ENCODE assay signal across 1 cellular context in the genomic region with DNA sequence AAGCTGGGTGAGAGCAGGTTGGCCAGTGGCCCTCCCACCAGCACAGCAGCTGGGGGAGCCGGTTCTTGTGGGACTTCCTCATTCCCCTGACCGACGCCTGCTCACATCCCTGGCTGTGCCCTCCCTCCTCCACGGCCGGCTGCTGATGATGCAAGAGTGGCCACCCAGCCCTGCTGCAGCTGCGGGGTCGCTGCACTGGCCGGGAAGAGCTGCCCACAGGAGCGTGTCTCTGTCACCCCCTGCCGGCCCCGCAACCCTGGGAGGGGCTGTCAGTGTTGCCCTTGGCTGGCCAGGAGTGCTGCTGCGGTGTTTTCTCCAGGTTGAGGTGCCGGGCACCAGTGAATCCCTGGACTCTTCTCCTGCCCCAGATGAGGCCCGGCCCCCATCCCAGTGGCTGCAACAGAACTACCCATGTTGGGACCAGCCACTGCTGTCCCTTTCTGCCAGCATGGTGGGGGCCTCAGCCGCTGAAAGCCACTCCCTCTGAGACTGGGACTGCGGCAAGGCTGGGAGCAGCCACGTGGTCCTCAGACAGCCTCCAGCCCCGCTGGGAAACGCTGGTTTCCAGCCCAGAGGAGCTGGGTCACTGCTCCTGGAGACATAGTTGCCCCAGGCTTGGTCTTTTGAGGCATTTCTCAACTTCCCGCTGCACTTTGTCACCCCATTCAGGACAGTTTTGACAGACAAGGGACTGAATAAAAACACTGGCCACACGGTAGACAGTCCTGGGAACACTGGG.
TF ChIP-seq lines count a peak whose summit lies in the region.

No MANE protein-coding gene starts in this region.

TF ChIP-seq in HepG2, 621 proteins besides CTCF, POLR2A, EP300 and RAD21 (continued from another document and continues in another):
- TF ChIP-seq ZNF350 (CRISPR knock-in tag; IDR thresholded peaks at IDR 0.05; ENCODE audit: borderline replicate concordance, low read depth), result 0 out of 2 replicates have a peak, but pooled peaks have one; percentile 22
- TF ChIP-seq, protein P1, sequence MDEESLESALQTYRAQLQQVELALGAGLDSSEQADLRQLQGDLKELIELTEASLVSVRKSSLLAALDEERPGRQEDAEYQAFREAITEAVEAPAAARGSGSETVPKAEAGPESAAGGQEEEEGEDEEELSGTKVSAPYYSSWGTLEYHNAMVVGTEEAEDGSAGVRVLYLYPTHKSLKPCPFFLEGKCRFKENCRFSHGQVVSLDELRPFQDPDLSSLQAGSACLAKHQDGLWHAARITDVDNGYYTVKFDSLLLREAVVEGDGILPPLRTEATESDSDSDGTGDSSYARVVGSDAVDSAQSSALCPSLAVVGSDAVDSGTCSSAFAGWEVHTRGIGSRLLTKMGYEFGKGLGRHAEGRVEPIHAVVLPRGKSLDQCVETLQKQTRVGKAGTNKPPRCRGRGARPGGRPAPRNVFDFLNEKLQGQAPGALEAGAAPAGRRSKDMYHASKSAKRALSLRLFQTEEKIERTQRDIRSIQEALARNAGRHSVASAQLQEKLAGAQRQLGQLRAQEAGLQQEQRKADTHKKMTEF (CRISPR knock-in tag; IDR thresholded peaks at IDR 0.05), result no peak
- TF ChIP-seq CBFB (CRISPR knock-in tag; IDR thresholded peaks at IDR 0.05), result peak; percentile 71
- TF ChIP-seq ZNF615 (CRISPR knock-in tag; IDR thresholded peaks at IDR 0.05; ENCODE audit: borderline replicate concordance), result no peak
- TF ChIP-seq HNRNPUL1 (IDR thresholded peaks at IDR 0.05; ENCODE audit: low read depth, low read length), result no peak
- TF ChIP-seq, protein P2, sequence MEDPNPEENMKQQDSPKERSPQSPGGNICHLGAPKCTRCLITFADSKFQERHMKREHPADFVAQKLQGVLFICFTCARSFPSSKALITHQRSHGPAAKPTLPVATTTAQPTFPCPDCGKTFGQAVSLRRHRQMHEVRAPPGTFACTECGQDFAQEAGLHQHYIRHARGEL (CRISPR knock-in tag; IDR thresholded peaks at IDR 0.05), result peak; percentile 98
- TF ChIP-seq CBX5 (CRISPR knock-in tag; IDR thresholded peaks at IDR 0.05; ENCODE audit: borderline replicate concordance), result peak; percentile 75; the same call in 1 of the 2 replicates
- TF ChIP-seq, protein P3, sequence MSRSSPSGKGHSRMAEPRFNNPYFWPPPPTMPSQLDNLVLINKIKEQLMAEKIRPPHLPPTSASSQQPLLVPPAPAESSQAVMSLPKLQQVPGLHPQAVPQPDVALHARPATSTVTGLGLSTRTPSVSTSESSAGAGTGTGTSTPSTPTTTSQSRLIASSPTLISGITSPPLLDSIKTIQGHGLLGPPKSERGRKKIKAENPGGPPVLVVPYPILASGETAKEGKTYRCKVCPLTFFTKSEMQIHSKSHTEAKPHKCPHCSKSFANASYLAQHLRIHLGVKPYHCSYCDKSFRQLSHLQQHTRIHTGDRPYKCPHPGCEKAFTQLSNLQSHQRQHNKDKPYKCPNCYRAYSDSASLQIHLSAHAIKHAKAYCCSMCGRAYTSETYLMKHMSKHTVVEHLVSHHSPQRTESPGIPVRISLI (CRISPR knock-in tag; IDR thresholded peaks at IDR 0.05; ENCODE audit: borderline replicate concordance), result no peak
- TF ChIP-seq LCORL (IDR thresholded peaks at IDR 0.05), result no peak
- peak; percentile 64 for TF ChIP-seq LCORL (CRISPR knock-in tag; IDR thresholded peaks at IDR 0.05)
- TF ChIP-seq, protein P4, sequence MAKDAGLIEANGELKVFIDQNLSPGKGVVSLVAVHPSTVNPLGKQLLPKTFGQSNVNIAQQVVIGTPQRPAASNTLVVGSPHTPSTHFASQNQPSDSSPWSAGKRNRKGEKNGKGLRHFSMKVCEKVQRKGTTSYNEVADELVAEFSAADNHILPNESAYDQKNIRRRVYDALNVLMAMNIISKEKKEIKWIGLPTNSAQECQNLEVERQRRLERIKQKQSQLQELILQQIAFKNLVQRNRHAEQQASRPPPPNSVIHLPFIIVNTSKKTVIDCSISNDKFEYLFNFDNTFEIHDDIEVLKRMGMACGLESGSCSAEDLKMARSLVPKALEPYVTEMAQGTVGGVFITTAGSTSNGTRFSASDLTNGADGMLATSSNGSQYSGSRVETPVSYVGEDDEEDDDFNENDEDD (CRISPR knock-in tag; IDR thresholded peaks at IDR 0.05; ENCODE audit: borderline replicate concordance), result peak; percentile 54; the same call in 1 of the 2 replicates
- no peak for TF ChIP-seq ZNF335 (CRISPR knock-in tag; IDR thresholded peaks at IDR 0.05)
- TF ChIP-seq ZNF891 (CRISPR knock-in tag; IDR thresholded peaks at IDR 0.05), result 0 out of 2 replicates have a peak, but pooled peaks have one; percentile 47
- no peak for TF ChIP-seq ZNF652 (CRISPR knock-in tag; IDR thresholded peaks at IDR 0.05; ENCODE audit: borderline replicate concordance, low read depth)
- TF ChIP-seq, protein P5, sequence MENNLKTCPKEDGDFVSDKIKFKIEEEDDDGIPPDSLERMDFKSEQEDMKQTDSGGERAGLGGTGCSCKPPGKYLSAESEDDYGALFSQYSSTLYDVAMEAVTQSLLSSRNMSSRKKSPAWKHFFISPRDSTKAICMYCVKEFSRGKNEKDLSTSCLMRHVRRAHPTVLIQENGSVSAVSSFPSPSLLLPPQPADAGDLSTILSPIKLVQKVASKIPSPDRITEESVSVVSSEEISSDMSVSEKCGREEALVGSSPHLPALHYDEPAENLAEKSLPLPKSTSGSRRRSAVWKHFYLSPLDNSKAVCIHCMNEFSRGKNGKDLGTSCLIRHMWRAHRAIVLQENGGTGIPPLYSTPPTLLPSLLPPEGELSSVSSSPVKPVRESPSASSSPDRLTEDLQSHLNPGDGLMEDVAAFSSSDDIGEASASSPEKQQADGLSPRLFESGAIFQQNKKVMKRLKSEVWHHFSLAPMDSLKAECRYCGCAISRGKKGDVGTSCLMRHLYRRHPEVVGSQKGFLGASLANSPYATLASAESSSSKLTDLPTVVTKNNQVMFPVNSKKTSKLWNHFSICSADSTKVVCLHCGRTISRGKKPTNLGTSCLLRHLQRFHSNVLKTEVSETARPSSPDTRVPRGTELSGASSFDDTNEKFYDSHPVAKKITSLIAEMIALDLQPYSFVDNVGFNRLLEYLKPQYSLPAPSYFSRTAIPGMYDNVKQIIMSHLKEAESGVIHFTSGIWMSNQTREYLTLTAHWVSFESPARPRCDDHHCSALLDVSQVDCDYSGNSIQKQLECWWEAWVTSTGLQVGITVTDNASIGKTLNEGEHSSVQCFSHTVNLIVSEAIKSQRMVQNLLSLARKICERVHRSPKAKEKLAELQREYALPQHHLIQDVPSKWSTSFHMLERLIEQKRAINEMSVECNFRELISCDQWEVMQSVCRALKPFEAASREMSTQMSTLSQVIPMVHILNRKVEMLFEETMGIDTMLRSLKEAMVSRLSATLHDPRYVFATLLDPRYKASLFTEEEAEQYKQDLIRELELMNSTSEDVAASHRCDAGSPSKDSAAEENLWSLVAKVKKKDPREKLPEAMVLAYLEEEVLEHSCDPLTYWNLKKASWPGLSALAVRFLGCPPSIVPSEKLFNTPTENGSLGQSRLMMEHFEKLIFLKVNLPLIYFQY (CRISPR knock-in tag; IDR thresholded peaks at IDR 0.05; ENCODE audit: borderline replicate concordance), result no peak
- TF ChIP-seq JUNB (CRISPR knock-in tag; IDR thresholded peaks at IDR 0.05; ENCODE audit: borderline replicate concordance), result no peak
- TF ChIP-seq SRSF1 (optimal IDR thresholded peaks at IDR 0.05; ENCODE audit: low read depth, low read length), result peak; percentile 78
- no peak for TF ChIP-seq KLF15 (CRISPR knock-in tag; IDR thresholded peaks at IDR 0.05; ENCODE audit: borderline replicate concordance)
- TF ChIP-seq, protein P6, sequence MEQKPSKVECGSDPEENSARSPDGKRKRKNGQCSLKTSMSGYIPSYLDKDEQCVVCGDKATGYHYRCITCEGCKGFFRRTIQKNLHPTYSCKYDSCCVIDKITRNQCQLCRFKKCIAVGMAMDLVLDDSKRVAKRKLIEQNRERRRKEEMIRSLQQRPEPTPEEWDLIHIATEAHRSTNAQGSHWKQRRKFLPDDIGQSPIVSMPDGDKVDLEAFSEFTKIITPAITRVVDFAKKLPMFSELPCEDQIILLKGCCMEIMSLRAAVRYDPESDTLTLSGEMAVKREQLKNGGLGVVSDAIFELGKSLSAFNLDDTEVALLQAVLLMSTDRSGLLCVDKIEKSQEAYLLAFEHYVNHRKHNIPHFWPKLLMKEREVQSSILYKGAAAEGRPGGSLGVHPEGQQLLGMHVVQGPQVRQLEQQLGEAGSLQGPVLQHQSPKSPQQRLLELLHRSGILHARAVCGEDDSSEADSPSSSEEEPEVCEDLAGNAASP (CRISPR knock-in tag; IDR thresholded peaks at IDR 0.05; ENCODE audit: borderline replicate concordance), result peak; percentile 62
- TF ChIP-seq BRD4 (CRISPR knock-in tag; IDR thresholded peaks at IDR 0.05), result peak; percentile 68; the same call in 1 of the 2 replicates
- TF ChIP-seq HCFC1 (IDR thresholded peaks at IDR 0.05; ENCODE audit: low read depth, low read length), result 0 out of 2 replicates have a peak, but pooled peaks have one; percentile 4
- TF ChIP-seq SNAPC2 (CRISPR knock-in tag; IDR thresholded peaks at IDR 0.05), result no peak
- TF ChIP-seq, protein P7, sequence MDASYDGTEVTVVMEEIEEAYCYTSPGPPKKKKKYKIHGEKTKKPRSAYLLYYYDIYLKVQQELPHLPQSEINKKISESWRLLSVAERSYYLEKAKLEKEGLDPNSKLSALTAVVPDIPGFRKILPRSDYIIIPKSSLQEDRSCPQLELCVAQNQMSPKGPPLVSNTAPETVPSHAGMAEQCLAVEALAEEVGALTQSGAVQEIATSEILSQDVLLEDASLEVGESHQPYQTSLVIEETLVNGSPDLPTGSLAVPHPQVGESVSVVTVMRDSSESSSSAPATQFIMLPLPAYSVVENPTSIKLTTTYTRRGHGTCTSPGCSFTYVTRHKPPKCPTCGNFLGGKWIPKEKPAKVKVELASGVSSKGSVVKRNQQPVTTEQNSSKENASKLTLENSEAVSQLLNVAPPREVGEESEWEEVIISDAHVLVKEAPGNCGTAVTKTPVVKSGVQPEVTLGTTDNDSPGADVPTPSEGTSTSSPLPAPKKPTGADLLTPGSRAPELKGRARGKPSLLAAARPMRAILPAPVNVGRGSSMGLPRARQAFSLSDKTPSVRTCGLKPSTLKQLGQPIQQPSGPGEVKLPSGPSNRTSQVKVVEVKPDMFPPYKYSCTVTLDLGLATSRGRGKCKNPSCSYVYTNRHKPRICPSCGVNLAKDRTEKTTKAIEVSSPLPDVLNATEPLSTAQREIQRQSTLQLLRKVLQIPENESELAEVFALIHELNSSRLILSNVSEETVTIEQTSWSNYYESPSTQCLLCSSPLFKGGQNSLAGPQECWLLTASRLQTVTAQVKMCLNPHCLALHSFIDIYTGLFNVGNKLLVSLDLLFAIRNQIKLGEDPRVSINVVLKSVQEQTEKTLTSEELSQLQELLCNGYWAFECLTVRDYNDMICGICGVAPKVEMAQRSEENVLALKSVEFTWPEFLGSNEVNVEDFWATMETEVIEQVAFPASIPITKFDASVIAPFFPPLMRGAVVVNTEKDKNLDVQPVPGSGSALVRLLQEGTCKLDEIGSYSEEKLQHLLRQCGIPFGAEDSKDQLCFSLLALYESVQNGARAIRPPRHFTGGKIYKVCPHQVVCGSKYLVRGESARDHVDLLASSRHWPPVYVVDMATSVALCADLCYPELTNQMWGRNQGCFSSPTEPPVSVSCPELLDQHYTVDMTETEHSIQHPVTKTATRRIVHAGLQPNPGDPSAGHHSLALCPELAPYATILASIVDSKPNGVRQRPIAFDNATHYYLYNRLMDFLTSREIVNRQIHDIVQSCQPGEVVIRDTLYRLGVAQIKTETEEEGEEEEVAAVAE (CRISPR knock-in tag; IDR thresholded peaks at IDR 0.05; ENCODE audit: borderline replicate concordance), result peak; percentile 59; the same call in 1 of the 2 replicates
- TF ChIP-seq, protein P8, sequence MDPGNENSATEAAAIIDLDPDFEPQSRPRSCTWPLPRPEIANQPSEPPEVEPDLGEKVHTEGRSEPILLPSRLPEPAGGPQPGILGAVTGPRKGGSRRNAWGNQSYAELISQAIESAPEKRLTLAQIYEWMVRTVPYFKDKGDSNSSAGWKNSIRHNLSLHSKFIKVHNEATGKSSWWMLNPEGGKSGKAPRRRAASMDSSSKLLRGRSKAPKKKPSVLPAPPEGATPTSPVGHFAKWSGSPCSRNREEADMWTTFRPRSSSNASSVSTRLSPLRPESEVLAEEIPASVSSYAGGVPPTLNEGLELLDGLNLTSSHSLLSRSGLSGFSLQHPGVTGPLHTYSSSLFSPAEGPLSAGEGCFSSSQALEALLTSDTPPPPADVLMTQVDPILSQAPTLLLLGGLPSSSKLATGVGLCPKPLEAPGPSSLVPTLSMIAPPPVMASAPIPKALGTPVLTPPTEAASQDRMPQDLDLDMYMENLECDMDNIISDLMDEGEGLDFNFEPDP (CRISPR knock-in tag; conservative IDR thresholded peaks at IDR 0.05), result no peak
- TF ChIP-seq, protein P9, sequence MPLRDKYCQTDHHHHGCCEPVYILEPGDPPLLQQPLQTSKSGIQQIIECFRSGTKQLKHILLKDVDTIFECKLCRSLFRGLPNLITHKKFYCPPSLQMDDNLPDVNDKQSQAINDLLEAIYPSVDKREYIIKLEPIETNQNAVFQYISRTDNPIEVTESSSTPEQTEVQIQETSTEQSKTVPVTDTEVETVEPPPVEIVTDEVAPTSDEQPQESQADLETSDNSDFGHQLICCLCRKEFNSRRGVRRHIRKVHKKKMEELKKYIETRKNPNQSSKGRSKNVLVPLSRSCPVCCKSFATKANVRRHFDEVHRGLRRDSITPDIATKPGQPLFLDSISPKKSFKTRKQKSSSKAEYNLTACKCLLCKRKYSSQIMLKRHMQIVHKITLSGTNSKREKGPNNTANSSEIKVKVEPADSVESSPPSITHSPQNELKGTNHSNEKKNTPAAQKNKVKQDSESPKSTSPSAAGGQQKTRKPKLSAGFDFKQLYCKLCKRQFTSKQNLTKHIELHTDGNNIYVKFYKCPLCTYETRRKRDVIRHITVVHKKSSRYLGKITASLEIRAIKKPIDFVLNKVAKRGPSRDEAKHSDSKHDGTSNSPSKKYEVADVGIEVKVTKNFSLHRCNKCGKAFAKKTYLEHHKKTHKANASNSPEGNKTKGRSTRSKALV (CRISPR knock-in tag; IDR thresholded peaks at IDR 0.05), result 0 out of 2 replicates have a peak, but pooled peaks have one; percentile 62
- TF ChIP-seq, protein P10, sequence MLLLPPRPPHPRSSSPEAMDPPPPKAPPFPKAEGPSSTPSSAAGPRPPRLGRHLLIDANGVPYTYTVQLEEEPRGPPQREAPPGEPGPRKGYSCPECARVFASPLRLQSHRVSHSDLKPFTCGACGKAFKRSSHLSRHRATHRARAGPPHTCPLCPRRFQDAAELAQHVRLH (CRISPR knock-in tag; IDR thresholded peaks at IDR 0.05; ENCODE audit: borderline replicate concordance, low read depth), result peak; percentile 54; the same call in 1 of the 2 replicates
